Comparison of ENCODE assay signal across 28 cellular contexts in genomic region chr19:48139053-48139452, GRCh38.
"Had no signal": no experiment of that assay in that cellular context is flagged by ENCODE, and none has a peak within 500 bp of the region (broad histone marks: within the 10 kb centered on the region; RNA-seq: fewer than 3 reads in every experiment).

No MANE protein-coding gene starts in this region.

- H3K36me3 ChIP-seq: cardiac muscle cell, Peyer's patch had no signal

- DNase-seq: activated B cell treated with CpG ODN at 0.5 μM for 24 hours; activated CD4-positive, alpha-beta T cell treated with anti-CD3 and anti-CD28 coated beads for 1 hour; activated CD4-positive, alpha-beta T cell treated with anti-CD3 and anti-CD28 coated beads, Interleukin-2, amount 10 ng/mL, durations not matched to agents 24 days and 14 days; activated CD4-positive, alpha-beta T cell treated with anti-CD3 and anti-CD28 coated beads, Interleukin-2, amount 50 U/mL, for 48 hours; activated naive CD4-positive, alpha-beta T cell treated with anti-CD3 and anti-CD28 coated beads, Interleukin-2, amount 50 U/mL, for 16 hours; activated naive CD8-positive, alpha-beta T cell treated with anti-CD3 and anti-CD28 coated beads, Interleukin-2, amount 50 U/mL, for 24 hours; activated T-cell treated with anti-CD3 and anti-CD28 coated beads for 4 hours; amniotic stem cell; brain microvascular endothelial cell; MG63; MV-4-11; NCI-H1105; NCI-H1436; NCI-H1694 treated with DMSO at 0.1 percent for 48 hours; NCI-H2029 treated with DMSO at 0.1 percent for 48 hours; NCI-H345; NCI-H510A; NCI-H526 treated with DMSO at 0.1 percent for 48 hours; NCI-H82; OCI-M1; Peyer's patch; Right ventricle myocardium superior; T1000 had no signal

- H3K4me3 ChIP-seq: cardiac muscle cell, MG63, Peyer's patch had no signal

- H3K27me3 ChIP-seq: brain microvascular endothelial cell, cardiac muscle cell, MG63, Peyer's patch had no signal

- ATAC-seq: activated naive CD8-positive, alpha-beta T cell treated with anti-CD3 and anti-CD28 coated beads, Interleukin-2, amount 50 U/mL, for 24 hours had no signal

- H3K4me3 Mint-ChIP-seq: activated B cell treated with CpG ODN at 0.5 μM for 24 hours; activated CD4-positive, alpha-beta T cell treated with anti-CD3 and anti-CD28 coated beads, Interleukin-2, amount 10 ng/mL, durations not matched to agents 24 days and 14 days; activated naive CD8-positive, alpha-beta T cell treated with anti-CD3 and anti-CD28 coated beads, Interleukin-2, amount 50 U/mL, for 24 hours; T-helper 1 cell treated with Interleukin-12 subunit alpha and Interleukin-12 subunit beta and Interleukin-4 antibody, amounts not matched to agents 30 μg/mL and 1 μg/mL, for 36 hours had no signal

- H3K9ac ChIP-seq: KMS-11 had no signal

- H3K27ac ChIP-seq: brain microvascular endothelial cell, cardiac muscle cell, KMS-11, Peyer's patch, RWPE1 had no signal

- H3K27me3 Mint-ChIP-seq: activated B cell treated with CpG ODN at 0.5 μM for 24 hours; activated CD4-positive, alpha-beta T cell treated with anti-CD3 and anti-CD28 coated beads, Interleukin-2, amount 10 ng/mL, durations not matched to agents 24 days and 14 days; activated naive CD8-positive, alpha-beta T cell treated with anti-CD3 and anti-CD28 coated beads, Interleukin-2, amount 50 U/mL, for 24 hours had no signal

- H3K9me3 Mint-ChIP-seq: activated B cell treated with CpG ODN at 0.5 μM for 24 hours; activated CD4-positive, alpha-beta T cell treated with anti-CD3 and anti-CD28 coated beads, Interleukin-2, amount 10 ng/mL, durations not matched to agents 24 days and 14 days; activated naive CD8-positive, alpha-beta T cell treated with anti-CD3 and anti-CD28 coated beads, Interleukin-2, amount 50 U/mL, for 24 hours; T-helper 1 cell treated with Interleukin-12 subunit alpha and Interleukin-12 subunit beta and Interleukin-4 antibody, amounts not matched to agents 30 μg/mL and 1 μg/mL, for 36 hours had no signal

- H3K4me2 ChIP-seq: KMS-11 had no signal

- H3K9me3 ChIP-seq: MG63, Peyer's patch had no signal

- FAIRE-seq: TTC549 had no signal

- H3K27ac Mint-ChIP-seq: activated B cell treated with CpG ODN at 0.5 μM for 24 hours; activated CD4-positive, alpha-beta T cell treated with anti-CD3 and anti-CD28 coated beads, Interleukin-2, amount 10 ng/mL, durations not matched to agents 24 days and 14 days; activated naive CD8-positive, alpha-beta T cell treated with anti-CD3 and anti-CD28 coated beads, Interleukin-2, amount 50 U/mL, for 24 hours; T-helper 1 cell treated with Interleukin-12 subunit alpha and Interleukin-12 subunit beta and Interleukin-4 antibody, amounts not matched to agents 30 μg/mL and 1 μg/mL, for 36 hours had no signal

- H3K4me1 Mint-ChIP-seq: activated B cell treated with CpG ODN at 0.5 μM for 24 hours; activated CD4-positive, alpha-beta T cell treated with anti-CD3 and anti-CD28 coated beads, Interleukin-2, amount 10 ng/mL, durations not matched to agents 24 days and 14 days; activated naive CD8-positive, alpha-beta T cell treated with anti-CD3 and anti-CD28 coated beads, Interleukin-2, amount 50 U/mL, for 24 hours had no signal

- H3K4me1 ChIP-seq: Peyer's patch had no signal
